Comparison of ENCODE assay signal across 14 cellular contexts in the genomic region with DNA sequence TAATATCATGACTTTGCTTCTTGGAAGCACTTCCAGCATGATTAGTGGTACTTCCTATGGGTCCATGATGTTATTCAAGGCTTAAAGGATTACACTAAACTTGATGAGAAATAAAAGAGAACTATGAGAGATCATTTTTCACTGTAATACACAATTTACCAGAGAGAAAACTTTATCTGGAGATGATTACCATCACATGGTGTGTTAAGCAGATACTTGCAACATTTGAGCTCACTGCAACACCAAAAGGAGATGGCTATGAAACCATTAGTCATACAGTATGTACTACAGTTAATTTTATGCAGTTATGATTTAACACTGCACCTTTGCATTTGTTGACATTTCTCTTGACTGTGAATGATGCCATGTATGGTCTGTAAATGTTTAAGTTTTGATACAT.
DNase-seq lines count a peak whose midpoint lies in the region; ATAC-seq lines count a peak whose summit lies in the region.
"Had no signal": no experiment of that assay in that cellular context is flagged by ENCODE, and none has a peak within 500 bp of the region (broad histone marks: within the 10 kb centered on the region; RNA-seq: fewer than 3 reads in every experiment).

No MANE protein-coding gene starts in this region.

- H3K36me3 Mint-ChIP-seq in activated CD4-positive, alpha-beta T cell treated with anti-CD3 and anti-CD28 coated beads for 36 hours (ENCODE audit: low read depth): peaks cover 57% of the 10 kb centered on the region

- peaks cover 7% of the 10 kb centered on the region for H3K9me3 Mint-ChIP-seq in activated CD4-positive, alpha-beta T cell treated with anti-CD3 and anti-CD28 coated beads for 36 hours (ENCODE audit: low read depth)
- peaks cover 7 to 14% of the 10 kb centered on the region in 2 donors for H3K9me3 Mint-ChIP-seq in stimulated activated naive CD8-positive, alpha-beta T cell treated with anti-CD3 and anti-CD28 coated beads, Interleukin-15, amount 100 ng/mL, for 72 hours

- intact Hi-C loops in activated CD4-positive, alpha-beta T cell treated with anti-CD3 and anti-CD28 coated beads for 36 hours (cut with DNase I, micrococcal nuclease): no loop called here

- H3K4me3 Mint-ChIP-seq in activated CD4-positive, alpha-beta T cell treated with anti-CD3 and anti-CD28 coated beads for 36 hours: no peak overlapping the region
- H3K4me3 Mint-ChIP-seq in stimulated activated naive CD8-positive, alpha-beta T cell treated with anti-CD3 and anti-CD28 coated beads, Interleukin-15, amount 100 ng/mL, for 72 hours: no peak overlapping the region
- H3K4me3 Mint-ChIP-seq: CD14-positive monocyte; CD4-positive, alpha-beta memory T cell had no signal

- POLR2A ChIA-PET in activated CD4-positive, alpha-beta T cell treated with anti-CD3 and anti-CD28 coated beads for 36 hours (lab: Charles Lee): no interaction called here

- H3K4me1 Mint-ChIP-seq in activated CD4-positive, alpha-beta T cell treated with anti-CD3 and anti-CD28 coated beads for 36 hours: peaks cover 39% of the 10 kb centered on the region
- H3K4me1 Mint-ChIP-seq in stimulated activated naive CD8-positive, alpha-beta T cell treated with anti-CD3 and anti-CD28 coated beads, Interleukin-15, amount 100 ng/mL, for 72 hours: peaks cover 23% of the 10 kb centered on the region

- ATAC-seq in activated CD4-positive, alpha-beta T cell treated with anti-CD3 and anti-CD28 coated beads for 36 hours: peak; percentile 34
- peak; percentile 46 for ATAC-seq in stimulated activated naive CD8-positive, alpha-beta T cell treated with anti-CD3 and anti-CD28 coated beads, Interleukin-15, amount 100 ng/mL, for 72 hours
- ATAC-seq in stimulated activated naive CD8-positive, alpha-beta T cell treated with anti-CD3 and anti-CD28 coated beads, Interleukin-15, Interleukin-2, amounts not matched to agents 100 U/mL and 50 U/mL, for 24 hours: no peak
- ATAC-seq: A549 had no signal

- no peaks in the 10 kb centered on the region for H3K27me3 Mint-ChIP-seq in activated CD4-positive, alpha-beta T cell treated with anti-CD3 and anti-CD28 coated beads for 36 hours
- no peaks in the 10 kb centered on the region for H3K27me3 Mint-ChIP-seq in stimulated activated naive CD8-positive, alpha-beta T cell treated with anti-CD3 and anti-CD28 coated beads, Interleukin-15, amount 100 ng/mL, for 72 hours
- H3K27me3 Mint-ChIP-seq: CD4-positive, alpha-beta memory T cell had no signal

- H3K27ac Mint-ChIP-seq in activated CD4-positive, alpha-beta T cell treated with anti-CD3 and anti-CD28 coated beads for 36 hours: no peak overlapping the region
- no peak overlapping the region for H3K27ac Mint-ChIP-seq in stimulated activated naive CD8-positive, alpha-beta T cell treated with anti-CD3 and anti-CD28 coated beads, Interleukin-15, amount 100 ng/mL, for 72 hours
- H3K27ac Mint-ChIP-seq: CD14-positive monocyte had no signal

- no peak for DNase-seq in activated CD4-positive, alpha-beta T cell treated with anti-CD3 and anti-CD28 coated beads for 36 hours
- no peak for DNase-seq in activated CD4-positive, alpha-beta T cell treated with anti-CD3 and anti-CD28 coated beads, Interleukin-2, amount 50 U/mL, for 48 hours
- no peak for DNase-seq in stimulated activated naive CD8-positive, alpha-beta T cell treated with anti-CD3 and anti-CD28 coated beads, Interleukin-15, amount 100 ng/mL, for 72 hours
- no peak for DNase-seq in stimulated activated naive CD8-positive, alpha-beta T cell treated with anti-CD3 and anti-CD28 coated beads, Interleukin-15, Interleukin-2, amounts not matched to agents 100 U/mL and 50 U/mL, for 24 hours
- DNase-seq in fibroblast of gingiva (ENCODE audit: low read depth): peak; percentile 69
- peak; percentile 18 for DNase-seq in stromal cell of bone marrow (ENCODE audit: low read depth)
- DNase-seq in AML-193 (lab: John Stamatoyannopoulos, UW): no peak
- no peak for DNase-seq in DMS153 (lab: John Stamatoyannopoulos, UW)
- DNase-seq: CD4-positive, alpha-beta memory T cell; DMS79 treated with DMSO at 0.1 percent for 48 hours; GF-D8; GM23248 had no signal

- CTCF ChIA-PET in activated CD4-positive, alpha-beta T cell treated with anti-CD3 and anti-CD28 coated beads for 36 hours (lab: Charles Lee): interaction anchor here (1.1 kb wide), 1 partner anchor 12 kb away, joined by 3 read pairs; no protein-coding TSS in a partner anchor

Comparison
In these comparisons a context has a peak if more than half of its experiments do, and no peak if none do; other contexts are left out.
1. DNase-seq: peak in fibroblast of gingiva (single experiment) and stromal cell of bone marrow (single experiment); none in activated CD4-positive, alpha-beta T cell treated with anti-CD3 and anti-CD28 coated beads for 36 hours (single experiment), activated CD4-positive, alpha-beta T cell treated with anti-CD3 and anti-CD28 coated beads, Interleukin-2, amount 50 U/mL, for 48 hours (0 of 2), stimulated activated naive CD8-positive, alpha-beta T cell treated with anti-CD3 and anti-CD28 coated beads, Interleukin-15, amount 100 ng/mL, for 72 hours (0 of 2), stimulated activated naive CD8-positive, alpha-beta T cell treated with anti-CD3 and anti-CD28 coated beads, Interleukin-15, Interleukin-2, amounts not matched to agents 100 U/mL and 50 U/mL, for 24 hours (single experiment), AML-193 (0 of 2) and DMS153 (single experiment).